Comparison of ENCODE assay signal across 1 cellular context in the genomic region with DNA sequence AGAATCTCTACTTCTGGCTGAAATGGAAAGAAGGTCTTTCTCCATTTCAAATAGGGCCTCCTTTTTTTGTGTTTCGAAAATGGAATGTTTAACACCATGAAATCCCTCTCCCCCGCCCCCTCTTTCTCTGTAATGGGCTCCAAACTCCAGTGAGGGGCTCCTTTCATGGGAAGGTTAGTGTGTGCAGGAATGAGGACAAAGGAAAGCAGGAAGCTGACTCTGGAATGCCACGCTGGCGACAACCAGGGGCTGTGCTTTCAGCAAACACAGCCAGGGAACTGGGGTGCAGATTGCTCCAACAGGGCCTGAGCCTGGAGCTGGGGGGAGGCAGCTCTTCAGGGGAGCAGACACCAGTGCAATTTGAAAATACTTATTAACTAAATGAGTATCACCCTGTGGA.
TF ChIP-seq lines count a peak whose summit lies in the region.

No MANE protein-coding gene starts in this region.

TF ChIP-seq in HepG2, 621 proteins besides CTCF, POLR2A, EP300 and RAD21 (continued from another document):
- TF ChIP-seq, protein P1, sequence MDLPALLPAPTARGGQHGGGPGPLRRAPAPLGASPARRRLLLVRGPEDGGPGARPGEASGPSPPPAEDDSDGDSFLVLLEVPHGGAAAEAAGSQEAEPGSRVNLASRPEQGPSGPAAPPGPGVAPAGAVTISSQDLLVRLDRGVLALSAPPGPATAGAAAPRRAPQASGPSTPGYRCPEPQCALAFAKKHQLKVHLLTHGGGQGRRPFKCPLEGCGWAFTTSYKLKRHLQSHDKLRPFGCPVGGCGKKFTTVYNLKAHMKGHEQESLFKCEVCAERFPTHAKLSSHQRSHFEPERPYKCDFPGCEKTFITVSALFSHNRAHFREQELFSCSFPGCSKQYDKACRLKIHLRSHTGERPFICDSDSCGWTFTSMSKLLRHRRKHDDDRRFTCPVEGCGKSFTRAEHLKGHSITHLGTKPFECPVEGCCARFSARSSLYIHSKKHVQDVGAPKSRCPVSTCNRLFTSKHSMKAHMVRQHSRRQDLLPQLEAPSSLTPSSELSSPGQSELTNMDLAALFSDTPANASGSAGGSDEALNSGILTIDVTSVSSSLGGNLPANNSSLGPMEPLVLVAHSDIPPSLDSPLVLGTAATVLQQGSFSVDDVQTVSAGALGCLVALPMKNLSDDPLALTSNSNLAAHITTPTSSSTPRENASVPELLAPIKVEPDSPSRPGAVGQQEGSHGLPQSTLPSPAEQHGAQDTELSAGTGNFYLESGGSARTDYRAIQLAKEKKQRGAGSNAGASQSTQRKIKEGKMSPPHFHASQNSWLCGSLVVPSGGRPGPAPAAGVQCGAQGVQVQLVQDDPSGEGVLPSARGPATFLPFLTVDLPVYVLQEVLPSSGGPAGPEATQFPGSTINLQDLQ (CRISPR knock-in tag; IDR thresholded peaks at IDR 0.05), result no peak
- TF ChIP-seq ZNF598 (CRISPR knock-in tag; IDR thresholded peaks at IDR 0.05; ENCODE audit: borderline replicate concordance), result no peak
- TF ChIP-seq ZNF124 (CRISPR knock-in tag; IDR thresholded peaks at IDR 0.05), result no peak
- TF ChIP-seq, protein P2, sequence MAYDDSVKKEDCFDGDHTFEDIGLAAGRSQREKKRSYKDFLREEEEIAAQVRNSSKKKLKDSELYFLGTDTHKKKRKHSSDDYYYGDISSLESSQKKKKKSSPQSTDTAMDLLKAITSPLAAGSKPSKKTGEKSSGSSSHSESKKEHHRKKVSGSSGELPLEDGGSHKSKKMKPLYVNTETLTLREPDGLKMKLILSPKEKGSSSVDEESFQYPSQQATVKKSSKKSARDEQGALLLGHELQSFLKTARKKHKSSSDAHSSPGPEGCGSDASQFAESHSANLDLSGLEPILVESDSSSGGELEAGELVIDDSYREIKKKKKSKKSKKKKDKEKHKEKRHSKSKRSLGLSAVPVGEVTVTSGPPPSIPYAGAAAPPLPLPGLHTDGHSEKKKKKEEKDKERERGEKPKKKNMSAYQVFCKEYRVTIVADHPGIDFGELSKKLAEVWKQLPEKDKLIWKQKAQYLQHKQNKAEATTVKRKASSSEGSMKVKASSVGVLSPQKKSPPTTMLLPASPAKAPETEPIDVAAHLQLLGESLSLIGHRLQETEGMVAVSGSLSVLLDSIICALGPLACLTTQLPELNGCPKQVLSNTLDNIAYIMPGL (CRISPR knock-in tag; IDR thresholded peaks at IDR 0.05; ENCODE audit: borderline replicate concordance in 1 of 2, low read depth in 1 of 2), result no peak
- TF ChIP-seq, protein P3, sequence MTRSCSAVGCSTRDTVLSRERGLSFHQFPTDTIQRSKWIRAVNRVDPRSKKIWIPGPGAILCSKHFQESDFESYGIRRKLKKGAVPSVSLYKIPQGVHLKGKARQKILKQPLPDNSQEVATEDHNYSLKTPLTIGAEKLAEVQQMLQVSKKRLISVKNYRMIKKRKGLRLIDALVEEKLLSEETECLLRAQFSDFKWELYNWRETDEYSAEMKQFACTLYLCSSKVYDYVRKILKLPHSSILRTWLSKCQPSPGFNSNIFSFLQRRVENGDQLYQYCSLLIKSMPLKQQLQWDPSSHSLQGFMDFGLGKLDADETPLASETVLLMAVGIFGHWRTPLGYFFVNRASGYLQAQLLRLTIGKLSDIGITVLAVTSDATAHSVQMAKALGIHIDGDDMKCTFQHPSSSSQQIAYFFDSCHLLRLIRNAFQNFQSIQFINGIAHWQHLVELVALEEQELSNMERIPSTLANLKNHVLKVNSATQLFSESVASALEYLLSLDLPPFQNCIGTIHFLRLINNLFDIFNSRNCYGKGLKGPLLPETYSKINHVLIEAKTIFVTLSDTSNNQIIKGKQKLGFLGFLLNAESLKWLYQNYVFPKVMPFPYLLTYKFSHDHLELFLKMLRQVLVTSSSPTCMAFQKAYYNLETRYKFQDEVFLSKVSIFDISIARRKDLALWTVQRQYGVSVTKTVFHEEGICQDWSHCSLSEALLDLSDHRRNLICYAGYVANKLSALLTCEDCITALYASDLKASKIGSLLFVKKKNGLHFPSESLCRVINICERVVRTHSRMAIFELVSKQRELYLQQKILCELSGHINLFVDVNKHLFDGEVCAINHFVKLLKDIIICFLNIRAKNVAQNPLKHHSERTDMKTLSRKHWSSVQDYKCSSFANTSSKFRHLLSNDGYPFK (CRISPR knock-in tag; IDR thresholded peaks at IDR 0.05; ENCODE audit: borderline replicate concordance), result no peak
- no peak for TF ChIP-seq ZNF530 (CRISPR knock-in tag; IDR thresholded peaks at IDR 0.05; ENCODE audit: low read depth)
- no peak for TF ChIP-seq TBP (CRISPR knock-in tag; IDR thresholded peaks at IDR 0.05)
